In genomic region chr16:33583702-33584101, GRCh38 we compare ENCODE assay signal across 5 cellular contexts.
DNase-seq lines count a peak whose midpoint lies in the region; ATAC-seq, FAIRE-seq and TF ChIP-seq lines count a peak whose summit lies in the region.
"Not testable (repeated sequence)": the region's sequence is repeated elsewhere in the genome, so short reads cannot be mapped to it uniquely, and the experiment has no call there.

No MANE protein-coding gene starts in this region.

- peak; percentile 70 for ATAC-seq in GM18868 (IDR thresholded peaks at IDR 0.05; ENCODE audit: unreplicated experiment)
- peak; percentile 50 for ATAC-seq in GM21526 (IDR thresholded peaks at IDR 0.05; ENCODE audit: low FRiP score, unreplicated experiment)
- peak; percentile 53 for ATAC-seq in HG02870 (IDR thresholded peaks at IDR 0.05; ENCODE audit: unreplicated experiment)
- ATAC-seq in HG03095 (IDR thresholded peaks at IDR 0.05; ENCODE audit: unreplicated experiment): peak; percentile 56
- peak; percentile 49 for ATAC-seq in GM12878

- H3K79me2 ChIP-seq in GM12878 (ENCODE audit: control insufficient read depth, insufficient read depth, low read length): not testable (repeated sequence)

- not testable (repeated sequence) for H3K4me1 ChIP-seq in GM12878 (ENCODE audit: control insufficient read depth, insufficient read depth, low read length)

- WGBS in GM12878 (ENCODE audit: insufficient coverage, insufficient replicate concordance, low lambda C conversion rate, missing lambda C conversion rate): no CpG with 5 or more reads among the region's 4 CpGs

- BruUV-seq in GM12878 (replicated peaks; lab: Mats Ljungman, UMichigan): not testable (repeated sequence)

- H3K4me3 ChIP-seq in GM12878: not testable (repeated sequence)

- intact Hi-C loops in GM12878 (cut with micrococcal nuclease; ENCODE audit: unreplicated experiment): not testable (repeated sequence)

- in situ Hi-C loops in GM12878 (cut with MboI): not testable (repeated sequence)

- not testable (repeated sequence) for FAIRE-seq in GM12878 (lab: Jason Lieb, UNC)

- DNase-seq in GM12878 (ENCODE audit: low read depth, low spot score): not testable (repeated sequence)

- H3K4me2 ChIP-seq in GM12878 (ENCODE audit: control insufficient read depth, insufficient read depth): not testable (repeated sequence)

- not testable (repeated sequence) for TF ChIP-seq CTCF in GM12878 (IDR thresholded peaks at IDR 0.05 in 2 of 3, conservative IDR thresholded peaks at IDR 0.05 in 1 of 3; ENCODE audit: control insufficient read depth in 2 of 3, extremely low read depth in 1 of 3, insufficient read depth in 1 of 3, low read depth in 3 of 3, low read length in 3 of 3)

- TF ChIP-seq EP300 in GM12878 (IDR thresholded peaks at IDR 0.05; ENCODE audit: borderline replicate concordance in 1 of 2, control insufficient read depth in 1 of 2, low read depth in 2 of 2, low read length in 2 of 2): not testable (repeated sequence)

- H4K20me1 ChIP-seq in GM12878 (ENCODE audit: control insufficient read depth, insufficient read depth): not testable (repeated sequence)

- H2AFZ ChIP-seq in GM12878 (ENCODE audit: control insufficient read depth, low read depth, low read length): not testable (repeated sequence)

- not testable (repeated sequence) for H3K9me3 ChIP-seq in GM12878 (replicated peaks; ENCODE audit: control insufficient read depth, insufficient read depth, low read length)

- TF ChIP-seq RAD21 in GM12878 (IDR thresholded peaks at IDR 0.05; ENCODE audit: insufficient read depth, low read depth, low read length): not testable (repeated sequence)

- not testable (repeated sequence) for H3K27me3 ChIP-seq in GM12878 (replicated peaks in 1 of 2; ENCODE audit: control insufficient read depth in 2 of 2, insufficient read depth in 2 of 2, low read length in 1 of 2)

- POLR2A ChIA-PET in GM12878 (lab: Charles Lee): not testable (repeated sequence)

- not testable (repeated sequence) for H3K9ac ChIP-seq in GM12878 (ENCODE audit: control insufficient read depth, insufficient read depth, low read length)

- H3K36me3 ChIP-seq in GM12878 (ENCODE audit: control insufficient read depth in 2 of 2, insufficient read depth in 2 of 2, low read length in 1 of 2): not testable (repeated sequence)

- RAD21 ChIA-PET in GM12878 (lab: Charles Lee; ENCODE audit: unreplicated experiment): not testable (repeated sequence)

- not testable (repeated sequence) for H3K27ac ChIP-seq in GM12878 (ENCODE audit: control insufficient read depth, insufficient read depth)

- SMC1A ChIA-PET in GM12878 (lab: Charles Lee; ENCODE audit: uncharacterized antibody, unreplicated experiment): not testable (repeated sequence)

- CTCF ChIA-PET in GM12878 (lab: Yijun Ruan, JAX): not testable (repeated sequence)

- TF ChIP-seq POLR2A in GM12878 (IDR thresholded peaks at IDR 0.05; ENCODE audit: low read depth, low read length): not testable (repeated sequence)
